ENCODE assay signal across 19 cellular contexts in genomic region chr4:38365748-38366310, GRCh38.
DNase-seq lines count a peak whose midpoint lies in the region; ATAC-seq, FAIRE-seq and TF ChIP-seq lines count a peak whose summit lies in the region.
"Had no signal": no experiment of that assay in that cellular context is flagged by ENCODE, and none has a peak within 500 bp of the region (broad histone marks: within the 10 kb centered on the region; RNA-seq: fewer than 3 reads in every experiment).

No MANE protein-coding gene starts in this region.

- BruUV-seq in GM12878 (replicated peaks; lab: Mats Ljungman, UMichigan), result no TSS peak

- H3K27me3 Mint-ChIP-seq in stimulated activated memory B cell treated with anti-CD40 and anti-IgM and Interleukin-4, amounts not matched to agents 10 μg/mL and 1 μg/mL and 100 μg/mL, for 72 hours, result no peaks in the 10 kb centered on the region

- no peaks in the 10 kb centered on the region for H3K79me2 ChIP-seq in GM12878 (ENCODE audit: control insufficient read depth, insufficient read depth, low read length)

- peaks cover 6% of the 10 kb centered on the region for H3K4me1 ChIP-seq in GM12878 (ENCODE audit: control insufficient read depth, insufficient read depth, low read length)
- H3K4me1 ChIP-seq: BLaER1 had no signal

- SMC1A ChIA-PET in GM12878 (lab: Charles Lee; ENCODE audit: uncharacterized antibody, unreplicated experiment), result interaction anchor here (0.8 kb wide), 1 partner anchor 76 kb away, joined by 3 read pairs; no protein-coding TSS in a partner anchor

- H3K27ac ChIP-seq in GM12878 (ENCODE audit: control insufficient read depth, insufficient read depth), result no peak overlapping the region
- H3K27ac ChIP-seq: 22Rv1, BLaER1, upper lobe of right lung had no signal

- no peaks in the 10 kb centered on the region for H4K20me1 ChIP-seq in GM12878 (ENCODE audit: control insufficient read depth, insufficient read depth)
- H4K20me1 ChIP-seq: BLaER1 had no signal

- TF ChIP-seq EP300 in GM12878 (IDR thresholded peaks at IDR 0.05; ENCODE audit: borderline replicate concordance in 1 of 2, control insufficient read depth in 1 of 2, low read depth in 2 of 2, low read length in 2 of 2), result no peak

- no peak overlapping the region for H3K4me3 Mint-ChIP-seq in stimulated activated memory B cell treated with anti-CD40 and anti-IgM and Interleukin-4, amounts not matched to agents 10 μg/mL and 1 μg/mL and 100 μg/mL, for 72 hours
- H3K4me3 Mint-ChIP-seq: activated CD4-positive, alpha-beta T cell treated with anti-CD3 and anti-CD28 coated beads, Interleukin-2, amount 10 ng/mL, durations not matched to agents 24 days and 14 days had no signal

- no peaks in the 10 kb centered on the region for H3K4me1 Mint-ChIP-seq in stimulated activated memory B cell treated with anti-CD40 and anti-IgM and Interleukin-4, amounts not matched to agents 10 μg/mL and 1 μg/mL and 100 μg/mL, for 72 hours
- H3K4me1 Mint-ChIP-seq: activated CD4-positive, alpha-beta T cell treated with anti-CD3 and anti-CD28 coated beads, Interleukin-2, amount 10 ng/mL, durations not matched to agents 24 days and 14 days had no signal

- RAD21 ChIA-PET in GM12878 (lab: Charles Lee; ENCODE audit: unreplicated experiment), result no interaction called here

- H3K4me3 ChIP-seq in GM12878, result no peak overlapping the region
- H3K4me3 ChIP-seq: BLaER1, smooth muscle cell, upper lobe of right lung had no signal

- TF ChIP-seq CTCF in GM12878 (IDR thresholded peaks at IDR 0.05 in 2 of 3, conservative IDR thresholded peaks at IDR 0.05 in 1 of 3; ENCODE audit: control insufficient read depth in 2 of 3, extremely low read depth in 1 of 3, insufficient read depth in 1 of 3, low read depth in 3 of 3, low read length in 3 of 3), result no peak

- no peaks in the 10 kb centered on the region for H3K36me3 Mint-ChIP-seq in stimulated activated memory B cell treated with anti-CD40 and anti-IgM and Interleukin-4, amounts not matched to agents 10 μg/mL and 1 μg/mL and 100 μg/mL, for 72 hours
- H3K36me3 Mint-ChIP-seq: activated naive CD4-positive, alpha-beta T cell treated with anti-CD3 and anti-CD28 coated beads, Interleukin-2, amount 50 U/mL, for 72 hours had no signal

- in situ Hi-C loops in GM12878 (cut with MboI), result no loop called here

- TF ChIP-seq RAD21 in GM12878 (IDR thresholded peaks at IDR 0.05; ENCODE audit: insufficient read depth, low read depth, low read length), result no peak

- H3K36me3 ChIP-seq in GM12878 (ENCODE audit: control insufficient read depth in 2 of 2, insufficient read depth in 2 of 2, low read length in 1 of 2), result no peaks in the 10 kb centered on the region
- H3K36me3 ChIP-seq: BLaER1, upper lobe of right lung had no signal

- FAIRE-seq in GM12878 (lab: Jason Lieb, UNC), result peak; percentile 31
- FAIRE-seq: TTC549 had no signal

- H3K27ac Mint-ChIP-seq in stimulated activated memory B cell treated with anti-CD40 and anti-IgM and Interleukin-4, amounts not matched to agents 10 μg/mL and 1 μg/mL and 100 μg/mL, for 72 hours, result no peak overlapping the region
- H3K27ac Mint-ChIP-seq: activated CD4-positive, alpha-beta T cell treated with anti-CD3 and anti-CD28 coated beads, Interleukin-2, amount 10 ng/mL, durations not matched to agents 24 days and 14 days; activated naive CD4-positive, alpha-beta T cell treated with anti-CD3 and anti-CD28 coated beads, Interleukin-2, amount 50 U/mL, for 72 hours had no signal

- H3K4me2 ChIP-seq in GM12878 (ENCODE audit: control insufficient read depth, insufficient read depth), result no peak overlapping the region
- H3K4me2 ChIP-seq: BLaER1, smooth muscle cell had no signal

- intact Hi-C loops in GM12878 (cut with micrococcal nuclease; ENCODE audit: unreplicated experiment) (no loop called here), sciatic nerve (cut with DNase I) (no loop called here)

- no peak for TF ChIP-seq POLR2A in GM12878 (IDR thresholded peaks at IDR 0.05; ENCODE audit: low read depth, low read length)

- H3K9ac ChIP-seq in GM12878 (ENCODE audit: control insufficient read depth, insufficient read depth, low read length), result no peak overlapping the region
- H3K9ac ChIP-seq: BLaER1 had no signal

- CTCF ChIA-PET in GM12878 (lab: Yijun Ruan, JAX), result interaction anchor here (0.8 kb wide), 1 partner anchor 17 kb away, joined by 3 read pairs; no protein-coding TSS in a partner anchor

- WGBS in GM12878 (ENCODE audit: insufficient coverage, insufficient replicate concordance, low lambda C conversion rate, missing lambda C conversion rate), result 65% methylated on average over 8 of the region's 8 CpGs

- POLR2A ChIA-PET in GM12878 (lab: Charles Lee), result no interaction called here

- H2AFZ ChIP-seq in GM12878 (ENCODE audit: control insufficient read depth, low read depth, low read length), result no peak overlapping the region; the same call in 1 of the 2 replicates

- no peaks in the 10 kb centered on the region for H3K27me3 ChIP-seq in GM12878 (replicated peaks in 1 of 2; ENCODE audit: control insufficient read depth in 2 of 2, insufficient read depth in 2 of 2, low read length in 1 of 2)
- H3K27me3 ChIP-seq: BLaER1, upper lobe of right lung had no signal

- ATAC-seq in GM12878 (no peak), sciatic nerve (peak; percentile 3)
- ATAC-seq in stimulated activated memory B cell treated with anti-CD40 and anti-IgM and Interleukin-4, amounts not matched to agents 10 μg/mL and 1 μg/mL and 100 μg/mL, for 72 hours, result no peak
- ATAC-seq: activated naive CD4-positive, alpha-beta T cell treated with anti-CD3 and anti-CD28 coated beads, Interleukin-2, amount 50 U/mL, for 72 hours; Panc1; upper lobe of right lung had no signal

- DNase-seq in DMS 273 (lab: John Stamatoyannopoulos, UW; ENCODE audit: unreplicated experiment) (peak; percentile 12), DMS 273 treated with DMSO at 0.1 percent for 48 hours (lab: John Stamatoyannopoulos, UW) (no peak), NCI-H1105 treated with DMSO at 0.1 percent for 48 hours (lab: John Stamatoyannopoulos, UW) (peak; percentile 61), GM12878 (ENCODE audit: low read depth, low spot score) (no peak), sciatic nerve (ENCODE audit: low spot score) (no peak), hepatic stellate cell (ENCODE audit: low spot score) (no peak)
- no peak for DNase-seq in stimulated activated CD4-positive, alpha-beta T cell treated with anti-CD3 and anti-CD28 coated beads, Interleukin-4, amount 100 ng/mL, for 1 hour
- DNase-seq: activated CD4-positive, alpha-beta T cell treated with anti-CD3 and anti-CD28 coated beads, Interleukin-2, amount 10 ng/mL, durations not matched to agents 24 days and 14 days; hippocampal formation; NCI-H1694; NCI-H526; upper lobe of right lung had no signal

- no peaks in the 10 kb centered on the region for H3K9me3 ChIP-seq in GM12878 (replicated peaks; ENCODE audit: control insufficient read depth, insufficient read depth, low read length)
- H3K9me3 ChIP-seq: BLaER1, upper lobe of right lung had no signal

- no peaks in the 10 kb centered on the region for H3K9me3 Mint-ChIP-seq in stimulated activated memory B cell treated with anti-CD40 and anti-IgM and Interleukin-4, amounts not matched to agents 10 μg/mL and 1 μg/mL and 100 μg/mL, for 72 hours
- H3K9me3 Mint-ChIP-seq: activated naive CD4-positive, alpha-beta T cell treated with anti-CD3 and anti-CD28 coated beads, Interleukin-2, amount 50 U/mL, for 72 hours had no signal

TF ChIP-seq in GM12878, 131 proteins besides CTCF, POLR2A, EP300 and RAD21:
- no peak for TF ChIP-seq MXI1 (IDR thresholded peaks at IDR 0.05; ENCODE audit: low read depth, low read length)
- TF ChIP-seq WRNIP1 (IDR thresholded peaks at IDR 0.05; ENCODE audit: borderline replicate concordance, low read depth, low read length), result no peak
- TF ChIP-seq KDM1A (IDR thresholded peaks at IDR 0.05; ENCODE audit: borderline replicate concordance), result no peak
- TF ChIP-seq EGR1 (IDR thresholded peaks at IDR 0.05; ENCODE audit: borderline replicate concordance in 1 of 2, low read depth in 2 of 2, low read length in 2 of 2), result no peak
- TF ChIP-seq ZNF687 (IDR thresholded peaks at IDR 0.05), result no peak

Comparison
In these comparisons a context has a peak if more than half of its experiments do, and no peak if none do; other contexts are left out.
1. DNase-seq: peak in DMS 273 (single experiment) and NCI-H1105 treated with DMSO at 0.1 percent for 48 hours (single experiment); none in DMS 273 treated with DMSO at 0.1 percent for 48 hours (single experiment), GM12878 (single experiment), sciatic nerve (single experiment), hepatic stellate cell (single experiment) and stimulated activated CD4-positive, alpha-beta T cell treated with anti-CD3 and anti-CD28 coated beads, Interleukin-4, amount 100 ng/mL, for 1 hour (single experiment).